ENCODE assay signal across 1 cellular context in genomic region chr17:82297804-82298537, GRCh38.
TF ChIP-seq lines count a peak whose summit lies in the region.

No MANE protein-coding gene starts in this region.

TF ChIP-seq in K562, 482 proteins besides CTCF, POLR2A, EP300 and RAD21 (continued from another document and continues in another):
- no peak for TF ChIP-seq CTCFL (IDR thresholded peaks at IDR 0.05; ENCODE audit: borderline replicate concordance, insufficient read depth, low read depth, low read length, poor library complexity, severe bottlenecking)
- no peak for TF ChIP-seq PRPF4 (IDR thresholded peaks at IDR 0.05; ENCODE audit: insufficient read depth, low read depth, low read length, poor library complexity, severe bottlenecking)
- no peak; the same call in 1 of the 2 replicates for TF ChIP-seq ZNF589 (CRISPR knock-in tag; IDR thresholded peaks at IDR 0.05; ENCODE audit: low read depth)
- TF ChIP-seq MCM3 (IDR thresholded peaks at IDR 0.05), result no peak
- 0 out of 2 replicates have a peak, but pooled peaks have one; percentile 34 for TF ChIP-seq ZNF134 (CRISPR knock-in tag; conservative IDR thresholded peaks at IDR 0.05)
- peak; percentile 82 for TF ChIP-seq MTA1 (IDR thresholded peaks at IDR 0.05; ENCODE audit: borderline replicate concordance)
- TF ChIP-seq SRF (CRISPR knock-in tag; IDR thresholded peaks at IDR 0.05), result no peak
- no peak for TF ChIP-seq ARID2 (IDR thresholded peaks at IDR 0.05)
- peak; percentile 75; the same call in 1 of the 2 replicates for TF ChIP-seq GATAD2A (IDR thresholded peaks at IDR 0.05)
- TF ChIP-seq ZC3H4 (CRISPR knock-in tag; IDR thresholded peaks at IDR 0.05; ENCODE audit: borderline replicate concordance), result no peak; the same call in 1 of the 2 replicates
- TF ChIP-seq MITF (IDR thresholded peaks at IDR 0.05), result no peak
- TF ChIP-seq DIDO1 (tag; IDR thresholded peaks at IDR 0.05; ENCODE audit: low read depth), result no peak
- TF ChIP-seq HDAC2 (IDR thresholded peaks at IDR 0.05), result peak; percentile 44; the same call in 1 of the 2 replicates
- no peak for TF ChIP-seq RUNX1 (IDR thresholded peaks at IDR 0.05; ENCODE audit: low read depth)
- TF ChIP-seq XRCC4 (IDR thresholded peaks at IDR 0.05; ENCODE audit: extremely low read depth, insufficient read depth, insufficient read length), result no peak
- TF ChIP-seq TBL1XR1 (IDR thresholded peaks at IDR 0.05; ENCODE audit: low read length in 2 of 2), result no peak
- no peak for TF ChIP-seq HIVEP1 (CRISPR knock-in tag; IDR thresholded peaks at IDR 0.05)
- TF ChIP-seq TSC22D4 (tag; IDR thresholded peaks at IDR 0.05), result no peak
- peak; percentile 61; the same call in 1 of the 2 replicates for TF ChIP-seq ZBED1 (IDR thresholded peaks at IDR 0.05)
- peak; percentile 90 for TF ChIP-seq CCNT2 (IDR thresholded peaks at IDR 0.05; ENCODE audit: borderline replicate concordance, extremely low read depth, insufficient read length, low read depth, low read length)
- TF ChIP-seq CBFA2T3 (IDR thresholded peaks at IDR 0.05), result peak; percentile 23; the same call in 1 of the 2 replicates
- TF ChIP-seq ZNF668 (CRISPR knock-in tag; IDR thresholded peaks at IDR 0.05), result no peak
- no peak for TF ChIP-seq ZNF512 (tag; IDR thresholded peaks at IDR 0.05)
- TF ChIP-seq ZNF184 (CRISPR knock-in tag; IDR thresholded peaks at IDR 0.05), result no peak
- TF ChIP-seq THRAP3 (IDR thresholded peaks at IDR 0.05; ENCODE audit: borderline replicate concordance), result no peak
- 0 out of 2 replicates have a peak, but pooled peaks have one; percentile 29 for TF ChIP-seq NFIX (CRISPR knock-in tag; IDR thresholded peaks at IDR 0.05; ENCODE audit: low read depth)
- peak; percentile 74 for TF ChIP-seq RBFOX2 (IDR thresholded peaks at IDR 0.05; ENCODE audit: low read depth, low read length)
- peak; percentile 75 for TF ChIP-seq PRDM10 (IDR thresholded peaks at IDR 0.05; ENCODE audit: partially characterized antibody)
- no peak for TF ChIP-seq POLR2B (IDR thresholded peaks at IDR 0.05; ENCODE audit: low read depth, partially characterized antibody)
- TF ChIP-seq ZNF592 (IDR thresholded peaks at IDR 0.05), result peak; percentile 76
- no peak for TF ChIP-seq ZNF140 (CRISPR knock-in tag; IDR thresholded peaks at IDR 0.05)
- no peak; the same call in 1 of the 2 replicates for TF ChIP-seq NBN (IDR thresholded peaks at IDR 0.05; ENCODE audit: low read depth)
- no peak for TF ChIP-seq ZNF77 (CRISPR knock-in tag; IDR thresholded peaks at IDR 0.05)
- no peak for TF ChIP-seq NFYB (IDR thresholded peaks at IDR 0.05; ENCODE audit: extremely low read depth, insufficient read length)
- TF ChIP-seq GTF3C2 (IDR thresholded peaks at IDR 0.05; ENCODE audit: borderline replicate concordance, extremely low read depth, insufficient read length), result no peak
- TF ChIP-seq HDAC6 (IDR thresholded peaks at IDR 0.05; ENCODE audit: low read depth, low read length), result no peak
- no peak for TF ChIP-seq ZBTB34 (CRISPR knock-in tag; IDR thresholded peaks at IDR 0.05)
- no peak; the same call in 1 of the 2 replicates for TF ChIP-seq EGR1 (conservative IDR thresholded peaks at IDR 0.05)
- no peak for TF ChIP-seq POU5F1 (IDR thresholded peaks at IDR 0.05; ENCODE audit: borderline replicate concordance, low read depth, low read length, partially characterized antibody)
- peak; percentile 52 for TF ChIP-seq ATF7 (IDR thresholded peaks at IDR 0.05)
